ENCODE assay signal across 16 cellular contexts in genomic region chr10:69460576-69461242, GRCh38. TPM values are rescaled to one million over a fixed set of nuclear protein-coding genes. Genes with fewer than 3 reads are reported as not detected.
DNase-seq lines count a peak whose midpoint lies in the region; ATAC-seq and TF ChIP-seq lines count a peak whose summit lies in the region.
"Had no signal": no experiment of that assay in that cellular context is flagged by ENCODE, and none has a peak within 500 bp of the region (broad histone marks: within the 10 kb centered on the region; RNA-seq: fewer than 3 reads in every experiment).

No MANE protein-coding gene starts in this region.

- H3K4me1 ChIP-seq in BLaER1 treated with 17β-estradiol and CSF1 and Interleukin-3, amounts not matched to agents 10 nM and 100 nM = peaks cover 42 to 100% (median 98%) of the 10 kb centered on the region in 10 experiments
- H3K4me1 ChIP-seq in Panc1 (ENCODE audit: control insufficient read depth, insufficient read depth, low read length) (peaks cover 98% of the 10 kb centered on the region), right cardiac atrium (ENCODE audit: control insufficient read depth, insufficient read depth, low read length) (peaks cover 21% of the 10 kb centered on the region), sigmoid colon (peaks cover 0 to 95% (median 90%) of the 10 kb centered on the region in 4 donors)

- WGBS in right cardiac atrium = 77% methylated on average over 9 of the region's 9 CpGs
- WGBS in sigmoid colon, 2 donors = 90 to 91% methylated on average over 9 of the region's 9 CpGs

- TF ChIP-seq POLR2A in sigmoid colon (IDR thresholded peaks at IDR 0.05) = no peak

- H4K20me1 ChIP-seq in BLaER1 treated with 17β-estradiol and CSF1 and Interleukin-3, amounts not matched to agents 10 nM and 100 nM = no peaks in the 10 kb centered on the region

- no peaks in the 10 kb centered on the region for H3K27me3 ChIP-seq in BLaER1 treated with 17β-estradiol and CSF1 and Interleukin-3, amounts not matched to agents 10 nM and 100 nM
- H3K27me3 ChIP-seq in Panc1 (ENCODE audit: control insufficient read depth, insufficient read depth, low read length) (no peaks in the 10 kb centered on the region), right cardiac atrium (ENCODE audit: control insufficient read depth, insufficient read depth) (no peaks in the 10 kb centered on the region), sigmoid colon (no peaks in the 10 kb centered on the region)

- peak overlapping the region; percentile 45 to 78 (median 70); a peak in 18 of 22 replicates for H3K9ac ChIP-seq in BLaER1 treated with 17β-estradiol and CSF1 and Interleukin-3, amounts not matched to agents 10 nM and 100 nM

- H3K27ac ChIP-seq in BLaER1 treated with 17β-estradiol and CSF1 and Interleukin-3, amounts not matched to agents 10 nM and 100 nM = peak overlapping the region; percentile 71 to 91 (median 81)
- H3K27ac ChIP-seq in Panc1 (ENCODE audit: low read length) (peak overlapping the region; percentile 67), right cardiac atrium (ENCODE audit: low read length) (peak overlapping the region; percentile 89), sigmoid colon (peak overlapping the region; percentile 79 to 93 (median 92))

- H3K4me3 ChIP-seq in BLaER1 treated with 17β-estradiol and CSF1 and Interleukin-3, amounts not matched to agents 10 nM and 100 nM = peak overlapping the region in 5 of 10 experiments; percentile 2 to 42 (median 37); a peak in 3 of 20 replicates
- no peak overlapping the region for H3K4me3 ChIP-seq in Panc1 (ENCODE audit: low read depth in 2 of 2, low read length in 2 of 2)
- H3K4me3 ChIP-seq in right cardiac atrium (ENCODE audit: low read length) = no peak overlapping the region
- no peak overlapping the region for H3K4me3 ChIP-seq in sigmoid colon

- BruUV-seq in Panc1 (replicated peaks; lab: Mats Ljungman, UMichigan) = no TSS peak

- H3K4me2 ChIP-seq in BLaER1 treated with 17β-estradiol and CSF1 and Interleukin-3, amounts not matched to agents 10 nM and 100 nM = peak overlapping the region; percentile 74 to 96 (median 88)

- no peak for DNase-seq in Panc1 (ENCODE audit: low read depth, low spot score)
- no peak for DNase-seq in right cardiac atrium
- no peak for DNase-seq in sigmoid colon
- no peak for DNase-seq in NCI-H446 (lab: John Stamatoyannopoulos, UW)
- DNase-seq in NCI-H510A (lab: John Stamatoyannopoulos, UW) = no peak
- DNase-seq: activated CD4-positive, CD25-positive, alpha-beta regulatory T cell; activated CD8-positive, alpha-beta memory T cell treated with anti-CD3 and anti-CD28 coated beads, Interleukin-2, amount 50 U/mL, for 4 hours; DMS53; naive B cell; NCI-H1417; PC-3 had no signal

- peaks cover 0 to 18% (median 0%) of the 10 kb centered on the region in 11 experiments; a peak in 5 of 22 replicates for H3K36me3 ChIP-seq in BLaER1 treated with 17β-estradiol and CSF1 and Interleukin-3, amounts not matched to agents 10 nM and 100 nM
- H3K36me3 ChIP-seq in Panc1 (ENCODE audit: control insufficient read depth, insufficient read depth, low read length) (peaks cover 12% of the 10 kb centered on the region), sigmoid colon (peaks cover 0 to 17% (median 4%) of the 10 kb centered on the region in 4 donors)

- TF ChIP-seq CTCF in Panc1 (IDR thresholded peaks at IDR 0.05) (no peak), sigmoid colon (IDR thresholded peaks at IDR 0.05) (no peak)

- POLR2A ChIA-PET in Panc1 (lab: Charles Lee) = no interaction called here

- CTCF ChIA-PET in Panc1 (lab: Charles Lee) = no interaction called here

- in situ Hi-C loops in Panc1 (cut with HindIII; ENCODE audit: low pct_unique_long_range_greater_than_20kb, low sequenced_read_pairs) = no loop called here

- H3K9me3 ChIP-seq in BLaER1 treated with 17β-estradiol and CSF1 and Interleukin-3, amounts not matched to agents 10 nM and 100 nM (replicated peaks in 1 of 11) = no peaks in the 10 kb centered on the region
- H3K9me3 ChIP-seq in Panc1 (ENCODE audit: control insufficient read depth, insufficient read depth, low read depth, low read length) (no peaks in the 10 kb centered on the region), right cardiac atrium (ENCODE audit: control insufficient read depth, low read length) (no peaks in the 10 kb centered on the region), sigmoid colon (no peaks in the 10 kb centered on the region)

- ATAC-seq in Panc1 = no peak
- no peak for ATAC-seq in right cardiac atrium
- ATAC-seq in GM19324 (IDR thresholded peaks at IDR 0.05; ENCODE audit: low FRiP score, unreplicated experiment) = no peak
- no peak for ATAC-seq in HG03095 (IDR thresholded peaks at IDR 0.05; ENCODE audit: unreplicated experiment)
- ATAC-seq: PC-3; stimulated activated memory B cell treated with anti-CD40 and anti-IgM and Interleukin-4, amounts not matched to agents 10 μg/mL and 1 μg/mL and 100 μg/mL, for 72 hours had no signal

- intact Hi-C loops in Panc1 (cut with micrococcal nuclease; ENCODE audit: unreplicated experiment) (no loop called here), right cardiac atrium (cut with DNase I) (no loop called here), sigmoid colon (cut with DNase I) (no loop called here)

- no peak for TF ChIP-seq EP300 in sigmoid colon (IDR thresholded peaks at IDR 0.05)

RNA-seq across cellular contexts. Expression of gene TSPAN15, which starts 9.4 kb away (rescaled TPM):
- total RNA-seq in Panc1 (2021; ENCODE audit: unreplicated experiment) (199 TPM), right cardiac atrium (1 to 10 TPM; 5.3 to 8.7 (median 7.4) TPM), sigmoid colon (10 to 100 TPM; 55.4 to 76.4 (median 67.4) TPM)
- 415 TPM for polyA plus RNA-seq in Panc1 (2012; ENCODE audit: insufficient read length)
- polyA plus RNA-seq in right cardiac atrium (11.5 TPM), sigmoid colon (100 to 1,000 TPM in 1 of 3 donors, 10 to 100 TPM in 2; 43.0 to 100 (median 70.9) TPM)

RNA-seq across cellular contexts. Expression of gene TACR2, which starts 44.0 kb away (rescaled TPM):
- total RNA-seq in Panc1 (2021; ENCODE audit: unreplicated experiment) (0.21 TPM), right cardiac atrium (under 1 TPM; 0.26 to 0.53 (median 0.37) TPM), sigmoid colon (100 to 1,000 TPM; 161 to 184 (median 170) TPM)
- polyA plus RNA-seq in Panc1 (2012; ENCODE audit: insufficient read length) = 0.94 TPM
- polyA plus RNA-seq in right cardiac atrium (0.27 TPM), sigmoid colon (10 to 100 TPM in 1 of 3 donors, 1 to 10 TPM in 1, not detected in 1; 6.0 to 14.4 TPM)
- total RNA-seq: NCI-H460 had no signal

Comparison
In these comparisons a context has a peak if more than half of its experiments do, and no peak if none do; other contexts are left out.
1. RNA of gene TSPAN15, which starts 9.4 kb away (total RNA-seq): 199 TPM in Panc1 (single experiment) and 55.4 to 76.4 TPM in sigmoid colon; 5.3 to 8.7 TPM in right cardiac atrium; every median in the first group is over 4 times any median in the second.
2. RNA of gene TACR2, which starts 44.0 kb away (total RNA-seq): 161 to 184 TPM in sigmoid colon; 0.26 to 0.53 TPM in right cardiac atrium and 0.21 TPM in Panc1 (single experiment); every median in the first group is over 100 times any median in the second.
3. Peak in every context shown above with its lines, with median percentiles within 50 percentile points of each other: H3K27ac ChIP-seq.